Comparison of ENCODE assay signal across 16 cellular contexts in the genomic region with DNA sequence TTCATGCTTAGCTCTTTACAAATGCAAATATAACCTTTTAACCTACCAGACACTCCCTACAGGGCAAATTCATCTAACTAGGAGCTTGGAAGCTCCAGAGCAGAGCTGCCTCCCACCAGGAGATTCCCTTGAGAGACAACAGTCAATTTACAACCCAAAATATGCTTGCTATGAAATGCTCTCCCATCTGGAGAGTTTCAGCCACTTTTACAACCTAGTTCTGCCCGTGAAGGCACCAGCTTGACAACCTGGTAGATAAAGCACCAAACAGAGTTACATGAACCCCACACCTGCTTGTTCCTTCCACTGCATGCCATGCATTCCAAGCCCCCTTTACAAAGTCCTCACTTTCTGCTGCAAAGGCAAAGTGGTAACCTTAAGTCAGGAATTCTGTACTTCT.
DNase-seq lines count a peak whose midpoint lies in the region; ATAC-seq and TF ChIP-seq lines count a peak whose summit lies in the region.
"Had no signal": no experiment of that assay in that cellular context is flagged by ENCODE, and none has a peak within 500 bp of the region (broad histone marks: within the 10 kb centered on the region; RNA-seq: fewer than 3 reads in every experiment).

No MANE protein-coding gene starts in this region.

- H3K9ac ChIP-seq in H9 (ENCODE audit: extremely low read depth, insufficient read length, low read length) = no peak overlapping the region
- H3K9ac ChIP-seq in endodermal cell (ENCODE audit: extremely low read depth, low read length, poor library complexity, severe bottlenecking) = no peak overlapping the region

- H3K36me3 ChIP-seq in endodermal cell (ENCODE audit: control insufficient read depth, insufficient read depth, low read length) = no peaks in the 10 kb centered on the region
- no peaks in the 10 kb centered on the region for H3K36me3 ChIP-seq in psoas muscle (ENCODE audit: insufficient read depth in 1 of 2, low read depth in 1 of 2)
- H3K36me3 ChIP-seq: SJCRH30 had no signal

- no peak overlapping the region for H2AK5ac ChIP-seq in H9 (ENCODE audit: insufficient read length, low read length)

- WGBS in H9 (ENCODE audit: extremely low coverage, insufficient read length, low lambda C conversion rate) = no CpG with 5 or more reads among the region's 1 CpG
- 35 to 44% methylated on average over 1 of the region's 1 CpG for WGBS in endodermal cell (ENCODE audit: insufficient coverage in 1 of 2, insufficient read length in 1 of 2), 2 experiments
- WGBS in psoas muscle, 3 donors = 0 to 21% (median 0%) methylated on average over 1 of the region's 1 CpG

- no peak overlapping the region for H3K14ac ChIP-seq in H9 (ENCODE audit: insufficient read depth, low read length)

- peak overlapping the region; percentile 43 for H3K27ac ChIP-seq in H9 (ENCODE audit: insufficient read length, low read depth, low read length)
- peak overlapping the region; percentile 58 for H3K27ac ChIP-seq in endodermal cell (ENCODE audit: low read depth, low read length)
- H3K27ac ChIP-seq in psoas muscle = no peak overlapping the region
- H3K27ac ChIP-seq: PC-9, SJCRH30 had no signal

- H3K4ac ChIP-seq in H9 (ENCODE audit: low read depth, low read length) = no peak overlapping the region

- no peak overlapping the region for H2BK20ac ChIP-seq in H9 (ENCODE audit: low read depth, low read length, poor library complexity, severe bottlenecking)

- H2BK5ac ChIP-seq in H9 (ENCODE audit: insufficient read length, low read length) = no peak overlapping the region

- no peak for ATAC-seq in activated naive CD8-positive, alpha-beta T cell treated with anti-CD3 and anti-CD28 coated beads, Interleukin-2, amount 50 U/mL, for 24 hours
- ATAC-seq in psoas muscle = no peak

- intact Hi-C loops in psoas muscle (cut with DNase I) = no loop called here

- no peak overlapping the region for H2BK12ac ChIP-seq in H9 (ENCODE audit: insufficient read length, low read depth, low read length)

- no peak overlapping the region for H4K8ac ChIP-seq in H9 (replicated peaks; ENCODE audit: insufficient read length, low read depth, low read length)

- H3K27ac Mint-ChIP-seq in H9 = peak overlapping the region; percentile 3 to 88 (median 82); a peak in 6 of 7 replicates
- H3K27ac Mint-ChIP-seq in endodermal cell = peak overlapping the region; percentile 67
- H3K27ac Mint-ChIP-seq in progenitor cell of endocrine pancreas = peak overlapping the region; percentile 87
- no peak overlapping the region for H3K27ac Mint-ChIP-seq in activated naive CD8-positive, alpha-beta T cell treated with anti-CD3 and anti-CD28 coated beads, Interleukin-2, amount 50 U/mL, for 24 hours

- no peak overlapping the region for H3K4me2 ChIP-seq in H9 (ENCODE audit: insufficient read depth, insufficient read length, low read length)
- H3K4me2 ChIP-seq: PC-9 had no signal

- H4K91ac ChIP-seq in H9 (ENCODE audit: insufficient read length, low read depth, low read length) = no peak overlapping the region

- H3K27me3 Mint-ChIP-seq in H9 (ENCODE audit: low read depth) = no peaks in the 10 kb centered on the region
- H3K27me3 Mint-ChIP-seq in endodermal cell (ENCODE audit: insufficient read depth) = no peaks in the 10 kb centered on the region
- no peaks in the 10 kb centered on the region for H3K27me3 Mint-ChIP-seq in progenitor cell of endocrine pancreas
- no peaks in the 10 kb centered on the region for H3K27me3 Mint-ChIP-seq in activated naive CD8-positive, alpha-beta T cell treated with anti-CD3 and anti-CD28 coated beads, Interleukin-2, amount 50 U/mL, for 24 hours

- H3T11ph ChIP-seq in H9 (ENCODE audit: low read length) = no peak overlapping the region

- no peaks in the 10 kb centered on the region for H4K20me1 ChIP-seq in H9 (ENCODE audit: control insufficient read depth, insufficient read depth, insufficient read length)

- H3K4me3 ChIP-seq in endodermal cell (ENCODE audit: low read length) (no peak overlapping the region), psoas muscle (no peak overlapping the region)
- H3K4me3 ChIP-seq: PC-9, SJCRH30 had no signal

- no peak overlapping the region for H2AFZ ChIP-seq in H9 (ENCODE audit: low read length)
- H2AFZ ChIP-seq: PC-9 had no signal

- no peak overlapping the region for H3K56ac ChIP-seq in H9 (ENCODE audit: insufficient read length, low read depth, low read length)

- no peaks in the 10 kb centered on the region; the same call in 1 of the 2 replicates for H3K4me1 ChIP-seq in H9 (ENCODE audit: insufficient read depth, low read length)
- no peaks in the 10 kb centered on the region for H3K4me1 ChIP-seq in endodermal cell (ENCODE audit: control insufficient read depth, insufficient read depth, low read length)
- H3K4me1 ChIP-seq in psoas muscle = no peaks in the 10 kb centered on the region
- H3K4me1 ChIP-seq: SJCRH30 had no signal

- no peak overlapping the region for H3K18ac ChIP-seq in H9 (ENCODE audit: insufficient read length, low read depth, low read length)

- H3K4me1 Mint-ChIP-seq in H9 = peaks cover 35 to 37% of the 10 kb centered on the region in 2 experiments
- peaks cover 5% of the 10 kb centered on the region for H3K4me1 Mint-ChIP-seq in endodermal cell
- peaks cover 14% of the 10 kb centered on the region for H3K4me1 Mint-ChIP-seq in progenitor cell of endocrine pancreas (ENCODE audit: low read depth)
- no peaks in the 10 kb centered on the region for H3K4me1 Mint-ChIP-seq in activated naive CD8-positive, alpha-beta T cell treated with anti-CD3 and anti-CD28 coated beads, Interleukin-2, amount 50 U/mL, for 24 hours

- no peak overlapping the region for H3K23ac ChIP-seq in H9 (ENCODE audit: insufficient read length, low read depth, low read length)

- no peak overlapping the region for H4K5ac ChIP-seq in H9 (ENCODE audit: insufficient read length, low read depth, low read length)

- H3K9me3 Mint-ChIP-seq in H9 (peaks cover 16 to 42% of the 10 kb centered on the region in 2 experiments), endodermal cell (peaks cover 8% of the 10 kb centered on the region), progenitor cell of endocrine pancreas (ENCODE audit: low read depth) (peaks cover 14% of the 10 kb centered on the region)
- peaks cover 23% of the 10 kb centered on the region for H3K9me3 Mint-ChIP-seq in activated naive CD8-positive, alpha-beta T cell treated with anti-CD3 and anti-CD28 coated beads, Interleukin-2, amount 50 U/mL, for 24 hours

- H3K79me2 ChIP-seq in H9 (ENCODE audit: insufficient read depth, low read length) = no peaks in the 10 kb centered on the region

- H3K9me3 ChIP-seq in H9 (ENCODE audit: control insufficient read depth, low read depth, low read length) (no peaks in the 10 kb centered on the region), endodermal cell (ENCODE audit: control insufficient read depth, low read length) (no peaks in the 10 kb centered on the region), psoas muscle (no peaks in the 10 kb centered on the region)
- H3K9me3 ChIP-seq: SJCRH30 had no signal

- peaks cover 17 to 39% (median 36%) of the 10 kb centered on the region in 3 experiments for H3K36me3 Mint-ChIP-seq in H9 (ENCODE audit: insufficient read depth in 1 of 3, low read depth in 3 of 3)
- H3K36me3 Mint-ChIP-seq in endodermal cell (ENCODE audit: low read depth) = peaks cover 10% of the 10 kb centered on the region
- peaks cover 1% of the 10 kb centered on the region for H3K36me3 Mint-ChIP-seq in progenitor cell of endocrine pancreas (ENCODE audit: insufficient read depth)
- H3K36me3 Mint-ChIP-seq in activated naive CD8-positive, alpha-beta T cell treated with anti-CD3 and anti-CD28 coated beads, Interleukin-2, amount 50 U/mL, for 24 hours (ENCODE audit: low read depth) = no peaks in the 10 kb centered on the region

- TF ChIP-seq CTCF in H9 (conservative IDR thresholded peaks at IDR 0.05) (no peak), endodermal cell (conservative IDR thresholded peaks at IDR 0.05) (no peak), progenitor cell of endocrine pancreas (IDR thresholded peaks at IDR 0.05; ENCODE audit: unreplicated experiment) (no peak), psoas muscle (IDR thresholded peaks at IDR 0.05) (no peak)

- H3K27me3 ChIP-seq in H9 (ENCODE audit: insufficient read depth, low read length) = no peaks in the 10 kb centered on the region
- H3K27me3 ChIP-seq in endodermal cell (ENCODE audit: control insufficient read depth, insufficient read depth, low read length, poor library complexity, severe bottlenecking) = no peaks in the 10 kb centered on the region
- H3K27me3 ChIP-seq in psoas muscle (ENCODE audit: insufficient read depth in 3 of 3, low read length in 2 of 3) = no peaks in the 10 kb centered on the region
- H3K27me3 ChIP-seq: SJCRH30 had no signal

- peak; percentile 75 for DNase-seq in H9
- DNase-seq in endodermal cell = peak; percentile 80
- DNase-seq in islet precursor cell = peak; percentile 89
- no peak for DNase-seq in progenitor cell of endocrine pancreas (ENCODE audit: low spot score, unreplicated experiment)
- DNase-seq in activated naive CD8-positive, alpha-beta T cell treated with anti-CD3 and anti-CD28 coated beads, Interleukin-2, amount 50 U/mL, for 24 hours = no peak
- no peak for DNase-seq in H4 (ENCODE audit: low spot score)
- no peak for DNase-seq in NCI-H1436 (lab: John Stamatoyannopoulos, UW)
- DNase-seq in psoas muscle = no peak
- DNase-seq: ACHN, C1 segment of cervical spinal cord, IMR-90, NCI-H1417 treated with DMSO at 0.1 percent for 48 hours, NCI-H1930, NCI-H526, PC-9, SJCRH30 had no signal

- H3K79me1 ChIP-seq in H9 (ENCODE audit: insufficient read depth, low read depth, low read length, poor library complexity, severe bottlenecking) = no peaks in the 10 kb centered on the region

- H3K4me3 Mint-ChIP-seq in H9 (no peak overlapping the region), endodermal cell (no peak overlapping the region), progenitor cell of endocrine pancreas (ENCODE audit: low read depth) (no peak overlapping the region)
- no peak overlapping the region for H3K4me3 Mint-ChIP-seq in activated naive CD8-positive, alpha-beta T cell treated with anti-CD3 and anti-CD28 coated beads, Interleukin-2, amount 50 U/mL, for 24 hours

- H2BK120ac ChIP-seq in H9 (ENCODE audit: low read depth, low read length, poor library complexity, severe bottlenecking) = no peak overlapping the region

- H3K23me2 ChIP-seq in H9 (ENCODE audit: insufficient read length, low read depth, low read length, poor library complexity, severe bottlenecking) = no peaks in the 10 kb centered on the region

- H2BK15ac ChIP-seq in H9 (ENCODE audit: low read depth, low read length) = no peak overlapping the region

Comparison
In these comparisons a context has a peak if more than half of its experiments do, and no peak if none do; other contexts are left out.
1. DNase-seq: peak in H9 (single experiment), endodermal cell (single experiment) and islet precursor cell (single experiment); none in progenitor cell of endocrine pancreas (single experiment), activated naive CD8-positive, alpha-beta T cell treated with anti-CD3 and anti-CD28 coated beads, Interleukin-2, amount 50 U/mL, for 24 hours (single experiment), H4 (single experiment), NCI-H1436 (single experiment) and psoas muscle (0 of 2).